1 cellular context compared by ENCODE assay signal in the genomic region with DNA sequence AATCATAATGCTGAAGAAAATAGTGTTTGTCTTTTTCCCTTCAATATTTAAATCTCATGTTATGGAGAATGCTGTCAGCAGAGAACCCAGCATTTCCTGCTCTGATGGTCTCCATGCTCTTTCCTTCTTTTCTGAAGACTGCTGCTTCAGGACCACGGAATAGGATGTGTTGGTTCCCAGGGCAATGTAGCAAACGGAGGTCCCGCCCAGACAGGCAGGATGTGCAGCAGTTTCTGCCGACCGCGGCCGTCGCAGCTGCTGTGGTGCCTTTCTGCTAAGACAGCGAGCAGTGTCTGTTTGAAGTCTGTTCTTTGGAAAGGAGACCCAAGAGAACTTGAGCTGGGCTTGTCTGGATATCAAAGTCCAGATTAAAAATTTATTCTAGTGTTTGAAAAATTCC.
TF ChIP-seq lines count a peak whose summit lies in the region.

No MANE protein-coding gene starts in this region.

TF ChIP-seq in IMR-90, 13 proteins besides CTCF, POLR2A, EP300 and RAD21 (continued from another document):
- TF ChIP-seq, protein P1, sequence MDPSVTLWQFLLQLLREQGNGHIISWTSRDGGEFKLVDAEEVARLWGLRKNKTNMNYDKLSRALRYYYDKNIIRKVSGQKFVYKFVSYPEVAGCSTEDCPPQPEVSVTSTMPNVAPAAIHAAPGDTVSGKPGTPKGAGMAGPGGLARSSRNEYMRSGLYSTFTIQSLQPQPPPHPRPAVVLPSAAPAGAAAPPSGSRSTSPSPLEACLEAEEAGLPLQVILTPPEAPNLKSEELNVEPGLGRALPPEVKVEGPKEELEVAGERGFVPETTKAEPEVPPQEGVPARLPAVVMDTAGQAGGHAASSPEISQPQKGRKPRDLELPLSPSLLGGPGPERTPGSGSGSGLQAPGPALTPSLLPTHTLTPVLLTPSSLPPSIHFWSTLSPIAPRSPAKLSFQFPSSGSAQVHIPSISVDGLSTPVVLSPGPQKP (IDR thresholded peaks at IDR 0.05; ENCODE audit: borderline replicate concordance, low read depth, low read length), result no peak
- no peak for TF ChIP-seq FOS (IDR thresholded peaks at IDR 0.05; ENCODE audit: low read depth, low read length)
- TF ChIP-seq CEBPB (IDR thresholded peaks at IDR 0.05; ENCODE audit: low read depth, low read length), result no peak
- TF ChIP-seq BHLHE40 (IDR thresholded peaks at IDR 0.05; ENCODE audit: low read depth, low read length), result no peak
